ENCODE assay signal across 15 cellular contexts in genomic region chr5:122985954-122986721, GRCh38. TPM values are rescaled to one million over a fixed set of nuclear protein-coding genes. Genes with fewer than 3 reads are reported as not detected.
A peak's percentile ranks its signal among the peaks of the same experiment; 100 is the strongest.
DNase-seq lines count a peak whose midpoint lies in the region; ATAC-seq and TF ChIP-seq lines count a peak whose summit lies in the region.
"Had no signal": no experiment of that assay in that cellular context is flagged by ENCODE, and none has a peak within 500 bp of the region (broad histone marks: within the 10 kb centered on the region; RNA-seq: fewer than 3 reads in every experiment).

No MANE protein-coding gene starts in this region.

- H3K4me3 ChIP-seq in smooth muscle cell (no peak overlapping the region), heart left ventricle (no peak overlapping the region), gastrocnemius medialis (no peak overlapping the region)
- H3K4me3 ChIP-seq: body of pancreas, esophagus squamous epithelium, thoracic aorta had no signal

- intact Hi-C loops in CD4-positive, alpha-beta T cell (cut with DNase I, micrococcal nuclease), result no loop called here
- intact Hi-C loops in heart left ventricle (cut with DNase I) (no loop called here), gastrocnemius medialis (cut with DNase I; ENCODE audit: low total_unique reads) (no loop called here)

- no peak overlapping the region for H3K27ac Mint-ChIP-seq in CD4-positive, alpha-beta T cell
- H3K27ac Mint-ChIP-seq: T-cell had no signal

- H3K4me3 Mint-ChIP-seq in CD4-positive, alpha-beta T cell, result no peak overlapping the region
- H3K4me3 Mint-ChIP-seq: T-cell had no signal

- TF ChIP-seq CTCF in smooth muscle cell (IDR thresholded peaks at IDR 0.05; ENCODE audit: borderline replicate concordance, insufficient read depth, poor library complexity, severe bottlenecking) (no peak), heart left ventricle (IDR thresholded peaks at IDR 0.05) (no peak), gastrocnemius medialis (IDR thresholded peaks at IDR 0.05 in 4 of 5, conservative IDR thresholded peaks at IDR 0.05 in 1 of 5) (no peak)
- TF ChIP-seq CTCF in CD4-positive, alpha-beta T cell (IDR thresholded peaks at IDR 0.05), result no peak

- in situ Hi-C loops in gastrocnemius medialis (cut with MboI; ENCODE audit: low sequenced_read_pairs in 4 of 4), result no loop called here

- no peaks in the 10 kb centered on the region for H3K9me3 Mint-ChIP-seq in CD4-positive, alpha-beta T cell
- H3K9me3 Mint-ChIP-seq: T-cell had no signal

- no peaks in the 10 kb centered on the region for H3K4me1 ChIP-seq in smooth muscle cell (ENCODE audit: low read depth)
- no peaks in the 10 kb centered on the region for H3K4me1 ChIP-seq in heart left ventricle
- H3K4me1 ChIP-seq in gastrocnemius medialis, result no peaks in the 10 kb centered on the region
- H3K4me1 ChIP-seq: body of pancreas, esophagus squamous epithelium had no signal

- CTCF ChIA-PET in CD4-positive, alpha-beta T cell (lab: Charles Lee), result no interaction called here

- H3K36me3 Mint-ChIP-seq in CD4-positive, alpha-beta T cell (ENCODE audit: low read depth), result no peaks in the 10 kb centered on the region

- no peak overlapping the region for H3K4me2 ChIP-seq in smooth muscle cell

- H4K20me1 ChIP-seq in smooth muscle cell (ENCODE audit: low read depth), result no peaks in the 10 kb centered on the region

- H3K4me1 Mint-ChIP-seq in CD4-positive, alpha-beta T cell (ENCODE audit: low read depth), result no peaks in the 10 kb centered on the region
- H3K4me1 Mint-ChIP-seq: T-cell had no signal

- no peak for TF ChIP-seq POLR2A in heart left ventricle (IDR thresholded peaks at IDR 0.05)
- no peak for TF ChIP-seq POLR2A in gastrocnemius medialis (IDR thresholded peaks at IDR 0.05)

- H3K36me3 ChIP-seq in smooth muscle cell (ENCODE audit: low read depth) (no peaks in the 10 kb centered on the region), heart left ventricle (no peaks in the 10 kb centered on the region), gastrocnemius medialis (no peaks in the 10 kb centered on the region)
- H3K36me3 ChIP-seq: thoracic aorta had no signal

- H3K27ac ChIP-seq in smooth muscle cell (ENCODE audit: low read depth) (no peak overlapping the region), heart left ventricle (no peak overlapping the region), gastrocnemius medialis (no peak overlapping the region)
- no peak overlapping the region for H3K27ac ChIP-seq in CD4-positive, alpha-beta T cell (ENCODE audit: low read depth, low read length)
- H3K27ac ChIP-seq: body of pancreas, C4-2B, esophagus squamous epithelium, thoracic aorta had no signal

- H2AFZ ChIP-seq in smooth muscle cell (ENCODE audit: low read depth), result no peak overlapping the region

- no peaks in the 10 kb centered on the region for H3K27me3 Mint-ChIP-seq in CD4-positive, alpha-beta T cell

- H3K27me3 ChIP-seq in smooth muscle cell (ENCODE audit: low read depth) (no peaks in the 10 kb centered on the region), heart left ventricle (no peaks in the 10 kb centered on the region), gastrocnemius medialis (no peaks in the 10 kb centered on the region)
- no peaks in the 10 kb centered on the region for H3K27me3 ChIP-seq in CD4-positive, alpha-beta T cell (ENCODE audit: control insufficient read depth, insufficient read depth, low read length)
- H3K27me3 ChIP-seq: body of pancreas, esophagus squamous epithelium had no signal

- H3K9ac ChIP-seq in smooth muscle cell (ENCODE audit: low read depth), result no peak overlapping the region

- H3K9me3 ChIP-seq in smooth muscle cell (replicated peaks; ENCODE audit: low read depth) (no peaks in the 10 kb centered on the region), heart left ventricle (no peaks in the 10 kb centered on the region), gastrocnemius medialis (no peaks in the 10 kb centered on the region)
- H3K9me3 ChIP-seq in CD4-positive, alpha-beta T cell (ENCODE audit: control insufficient read depth, low read length), result no peaks in the 10 kb centered on the region
- H3K9me3 ChIP-seq: body of pancreas, esophagus squamous epithelium, thoracic aorta had no signal

- H3K79me2 ChIP-seq in smooth muscle cell (ENCODE audit: low read depth), result no peaks in the 10 kb centered on the region

- no peaks in the 10 kb centered on the region for H3F3A ChIP-seq in smooth muscle cell (ENCODE audit: low read depth)

- ATAC-seq in GM18511 (IDR thresholded peaks at IDR 0.05; ENCODE audit: unreplicated experiment) (peak; percentile 93), GM21367 (IDR thresholded peaks at IDR 0.05; ENCODE audit: unreplicated experiment) (peak; percentile 95), HG03039 (IDR thresholded peaks at IDR 0.05; ENCODE audit: unreplicated experiment) (peak; percentile 96), heart left ventricle (no peak), gastrocnemius medialis (no peak)
- ATAC-seq in CD4-positive, alpha-beta T cell (ENCODE audit: poor library complexity), result no peak
- ATAC-seq: body of pancreas, T-cell had no signal

- 98% methylated on average over 2 of the region's 2 CpGs for WGBS in smooth muscle cell (ENCODE audit: low lambda C conversion rate)
- 90 to 95% (median 94%) methylated on average over 2 of the region's 2 CpGs for WGBS in heart left ventricle, 4 donors

- DNase-seq in NOMO-1 treated with DMSO at 0.1 percent for 48 hours (lab: John Stamatoyannopoulos, UW; ENCODE audit: unreplicated experiment), result peak; percentile 80
- no peak for DNase-seq in smooth muscle cell (lab: John Stamatoyannopoulos, UW; ENCODE audit: unreplicated experiment)
- no peak for DNase-seq in CD4-positive, alpha-beta T cell
- DNase-seq in heart left ventricle, result no peak
- no peak for DNase-seq in gastrocnemius medialis
- DNase-seq: body of pancreas, esophagus squamous epithelium, kidney, nucleus accumbens, T-cell had no signal

- POLR2A ChIA-PET in CD4-positive, alpha-beta T cell (lab: Charles Lee), result no interaction called here

RNA-seq across cellular contexts. Expression of gene PPIC, which starts 50.4 kb away (rescaled TPM):
- total RNA-seq in smooth muscle cell (119 and 145 TPM in 2 replicates), heart left ventricle (10 to 100 TPM; 37.9 to 50.8 (median 43.1) TPM), gastrocnemius medialis (10 to 100 TPM; 10.3 to 29.8 (median 20.2) TPM)
- polyA plus RNA-seq in smooth muscle cell (300 and 331 TPM in 2 replicates), heart left ventricle (10 to 100 TPM; 32.7 to 61.0 TPM)
- total RNA-seq in CD4-positive, alpha-beta T cell, result not detected

Comparison
In these comparisons a context has a peak if more than half of its experiments do, and no peak if none do; other contexts are left out.
1. ATAC-seq: peak in GM18511 (single experiment), GM21367 (single experiment) and HG03039 (single experiment); none in CD4-positive, alpha-beta T cell (single experiment), heart left ventricle (0 of 4) and gastrocnemius medialis (0 of 2).
2. RNA of gene PPIC, which starts 50.4 kb away (total RNA-seq): 119 to 145 TPM in smooth muscle cell, 37.9 to 50.8 TPM in heart left ventricle and 10.3 to 29.8 TPM in gastrocnemius medialis; not detected in CD4-positive, alpha-beta T cell; every median in the first group is over 10 times any median in the second.